20 cellular contexts compared by ENCODE assay signal in the genomic region with DNA sequence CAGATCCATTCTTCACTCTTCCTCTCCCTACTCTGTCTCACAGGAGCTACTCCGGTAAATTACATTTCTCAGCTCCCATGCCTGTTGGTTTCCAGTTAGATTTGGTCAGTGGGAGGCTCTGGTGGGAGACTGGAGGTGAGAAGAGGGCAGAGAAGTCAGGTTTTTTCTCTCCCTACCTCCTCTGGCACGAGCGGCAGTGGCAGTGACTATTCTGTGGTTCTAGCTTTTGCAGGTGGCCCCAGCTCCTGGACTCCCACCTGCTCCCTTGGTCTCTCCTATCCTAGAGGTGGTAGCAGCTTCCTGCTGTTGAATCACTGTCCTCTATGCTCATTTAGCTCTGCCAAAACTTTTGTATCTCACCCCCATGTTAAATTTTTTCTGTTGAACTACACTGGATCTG. TPM values are rescaled to one million over a fixed set of nuclear protein-coding genes. Genes with fewer than 3 reads are reported as not detected.
DNase-seq lines count a peak whose midpoint lies in the region; ATAC-seq and TF ChIP-seq lines count a peak whose summit lies in the region.
"Had no signal": no experiment of that assay in that cellular context is flagged by ENCODE, and none has a peak within 500 bp of the region (broad histone marks: within the 10 kb centered on the region; RNA-seq: fewer than 3 reads in every experiment).

No MANE protein-coding gene starts in this region.

- H3K4me1 Mint-ChIP-seq in activated CD4-positive, alpha-beta memory T cell treated with anti-CD3 and anti-CD28 coated beads for 36 hours (ENCODE audit: low read depth), result peaks cover 24% of the 10 kb centered on the region
- peaks cover 9% of the 10 kb centered on the region for H3K4me1 Mint-ChIP-seq in activated CD4-positive, alpha-beta memory T cell treated with anti-CD3 and anti-CD28 coated beads, Interleukin-2, amount 10 ng/mL, durations not matched to agents 7 days and 5 days
- H3K4me1 Mint-ChIP-seq in natural killer cell (peaks cover 7 to 14% of the 10 kb centered on the region in 2 donors), immature natural killer cell (peaks cover 5 to 6% of the 10 kb centered on the region in 2 donors), mesothelial cell of epicardium (no peaks in the 10 kb centered on the region)
- peaks cover 3 to 8% of the 10 kb centered on the region in 2 donors for H3K4me1 Mint-ChIP-seq in natural killer cell treated with Interleukin-12 subunit alpha and Interleukin-12 subunit beta and Interleukin-15 and Interleukin-18, amount 100 ng/mL, for 72 hours (ENCODE audit: low read depth in 2 of 2)
- H3K4me1 Mint-ChIP-seq: IgD-negative memory B cell had no signal

- no peak for TF ChIP-seq CTCF in natural killer cell (IDR thresholded peaks at IDR 0.05)
- no peak for TF ChIP-seq CTCF in mesothelial cell of epicardium (IDR thresholded peaks at IDR 0.05; ENCODE audit: unreplicated experiment)

- H3K4me3 Mint-ChIP-seq in activated CD4-positive, alpha-beta memory T cell treated with anti-CD3 and anti-CD28 coated beads for 36 hours, result no peak overlapping the region
- no peak overlapping the region for H3K4me3 Mint-ChIP-seq in activated CD4-positive, alpha-beta memory T cell treated with anti-CD3 and anti-CD28 coated beads, Interleukin-2, amount 10 ng/mL, durations not matched to agents 7 days and 5 days
- H3K4me3 Mint-ChIP-seq in natural killer cell (no peak overlapping the region), immature natural killer cell (no peak overlapping the region), mesothelial cell of epicardium (no peak overlapping the region)
- H3K4me3 Mint-ChIP-seq in natural killer cell treated with Interleukin-12 subunit alpha and Interleukin-12 subunit beta and Interleukin-15 and Interleukin-18, amount 100 ng/mL, for 72 hours, result no peak overlapping the region
- H3K4me3 Mint-ChIP-seq: IgD-negative memory B cell had no signal

- DNase-seq in activated CD4-positive, alpha-beta memory T cell treated with anti-CD3 and anti-CD28 coated beads for 36 hours, result no peak
- DNase-seq in activated CD4-positive, alpha-beta memory T cell treated with anti-CD3 and anti-CD28 coated beads, Interleukin-2, amount 10 ng/mL, durations not matched to agents 7 days and 5 days, result no peak
- DNase-seq in natural killer cell (no peak), immature natural killer cell (no peak), mesothelial cell of epicardium (ENCODE audit: low spot score in 2 of 2, unreplicated experiment in 2 of 2) (no peak), HuH-7 (ENCODE audit: low spot score) (no peak)
- DNase-seq in natural killer cell treated with Interleukin-12 subunit alpha and Interleukin-12 subunit beta and Interleukin-15 and Interleukin-18, amount 100 ng/mL, for 72 hours (ENCODE audit: low spot score), result no peak
- DNase-seq: 8988T, MV-4-11, NCI-H1105 treated with DMSO at 0.1 percent for 48 hours, NCI-H2029 treated with DMSO at 0.1 percent for 48 hours, NCI-H226, NCI-H510A treated with DMSO at 0.1 percent for 48 hours, NCI-H748 treated with DMSO at 0.1 percent for 48 hours, SIG-M5 had no signal

- no peaks in the 10 kb centered on the region for H3K9me3 Mint-ChIP-seq in activated CD4-positive, alpha-beta memory T cell treated with anti-CD3 and anti-CD28 coated beads for 36 hours
- no peaks in the 10 kb centered on the region for H3K9me3 Mint-ChIP-seq in activated CD4-positive, alpha-beta memory T cell treated with anti-CD3 and anti-CD28 coated beads, Interleukin-2, amount 10 ng/mL, durations not matched to agents 7 days and 5 days
- H3K9me3 Mint-ChIP-seq in natural killer cell (no peaks in the 10 kb centered on the region), immature natural killer cell (no peaks in the 10 kb centered on the region), mesothelial cell of epicardium (no peaks in the 10 kb centered on the region)
- no peaks in the 10 kb centered on the region for H3K9me3 Mint-ChIP-seq in natural killer cell treated with Interleukin-12 subunit alpha and Interleukin-12 subunit beta and Interleukin-15 and Interleukin-18, amount 100 ng/mL, for 72 hours
- H3K9me3 Mint-ChIP-seq: IgD-negative memory B cell had no signal

- H3K27ac Mint-ChIP-seq in activated CD4-positive, alpha-beta memory T cell treated with anti-CD3 and anti-CD28 coated beads for 36 hours, result peak overlapping the region; percentile 36
- no peak overlapping the region for H3K27ac Mint-ChIP-seq in activated CD4-positive, alpha-beta memory T cell treated with anti-CD3 and anti-CD28 coated beads, Interleukin-2, amount 10 ng/mL, durations not matched to agents 7 days and 5 days
- peak overlapping the region; percentile 29 to 38 for H3K27ac Mint-ChIP-seq in natural killer cell
- no peak overlapping the region for H3K27ac Mint-ChIP-seq in natural killer cell treated with Interleukin-12 subunit alpha and Interleukin-12 subunit beta and Interleukin-15 and Interleukin-18, amount 100 ng/mL, for 72 hours
- H3K27ac Mint-ChIP-seq in immature natural killer cell, result peak overlapping the region in 5 of 6 donors; percentile 36 to 54 (median 44)
- no peak overlapping the region for H3K27ac Mint-ChIP-seq in mesothelial cell of epicardium
- H3K27ac Mint-ChIP-seq: IgD-negative memory B cell had no signal

- no peaks in the 10 kb centered on the region for H3K27me3 Mint-ChIP-seq in activated CD4-positive, alpha-beta memory T cell treated with anti-CD3 and anti-CD28 coated beads for 36 hours
- no peaks in the 10 kb centered on the region for H3K27me3 Mint-ChIP-seq in activated CD4-positive, alpha-beta memory T cell treated with anti-CD3 and anti-CD28 coated beads, Interleukin-2, amount 10 ng/mL, durations not matched to agents 7 days and 5 days
- H3K27me3 Mint-ChIP-seq in natural killer cell (ENCODE audit: low read depth in 2 of 2), result no peaks in the 10 kb centered on the region
- no peaks in the 10 kb centered on the region for H3K27me3 Mint-ChIP-seq in natural killer cell treated with Interleukin-12 subunit alpha and Interleukin-12 subunit beta and Interleukin-15 and Interleukin-18, amount 100 ng/mL, for 72 hours
- peaks cover 1 to 7% (median 2%) of the 10 kb centered on the region in 3 donors for H3K27me3 Mint-ChIP-seq in immature natural killer cell (ENCODE audit: low read depth in 3 of 3)
- no peaks in the 10 kb centered on the region for H3K27me3 Mint-ChIP-seq in mesothelial cell of epicardium (ENCODE audit: low read depth)
- H3K27me3 Mint-ChIP-seq: IgD-negative memory B cell had no signal

- POLR2A ChIA-PET in activated CD4-positive, alpha-beta memory T cell treated with anti-CD3 and anti-CD28 coated beads for 36 hours (lab: Charles Lee), result no interaction called here
- POLR2A ChIA-PET in activated CD4-positive, alpha-beta memory T cell treated with anti-CD3 and anti-CD28 coated beads, Interleukin-2, amount 10 ng/mL, durations not matched to agents 7 days and 5 days (lab: Charles Lee), result interaction anchor here (1.5 kb wide), 1 partner anchor 15 kb away, joined by 5 read pairs; no protein-coding TSS in a partner anchor

- peaks cover 48% of the 10 kb centered on the region for H3K36me3 Mint-ChIP-seq in activated CD4-positive, alpha-beta memory T cell treated with anti-CD3 and anti-CD28 coated beads for 36 hours
- peaks cover 85% of the 10 kb centered on the region for H3K36me3 Mint-ChIP-seq in activated CD4-positive, alpha-beta memory T cell treated with anti-CD3 and anti-CD28 coated beads, Interleukin-2, amount 10 ng/mL, durations not matched to agents 7 days and 5 days (ENCODE audit: low read depth)
- H3K36me3 Mint-ChIP-seq in natural killer cell, result peaks cover 26% of the 10 kb centered on the region
- H3K36me3 Mint-ChIP-seq in natural killer cell treated with Interleukin-12 subunit alpha and Interleukin-12 subunit beta and Interleukin-15 and Interleukin-18, amount 100 ng/mL, for 72 hours, result peaks cover 22% of the 10 kb centered on the region
- peaks cover 34 to 61% (median 49%) of the 10 kb centered on the region in 3 donors for H3K36me3 Mint-ChIP-seq in immature natural killer cell
- peaks cover 4% of the 10 kb centered on the region for H3K36me3 Mint-ChIP-seq in mesothelial cell of epicardium
- H3K36me3 Mint-ChIP-seq: IgD-negative memory B cell had no signal

- intact Hi-C loops in activated CD4-positive, alpha-beta memory T cell treated with anti-CD3 and anti-CD28 coated beads for 36 hours (cut with micrococcal nuclease), result no loop called here
- intact Hi-C loops in natural killer cell (cut with micrococcal nuclease), result no loop called here

- ATAC-seq in natural killer cell, result no peak
- no peak for ATAC-seq in natural killer cell treated with Interleukin-12 subunit alpha and Interleukin-12 subunit beta and Interleukin-15 and Interleukin-18, amount 100 ng/mL, for 72 hours
- no peak for ATAC-seq in HG02973 (IDR thresholded peaks at IDR 0.05; ENCODE audit: unreplicated experiment)

- CTCF ChIA-PET in activated CD4-positive, alpha-beta memory T cell treated with anti-CD3 and anti-CD28 coated beads for 36 hours (lab: Charles Lee), result interaction anchor here (0.7 to 1.1 kb wide), 2 partner anchors 58 to 119 kb away, joined by 3 to 4 read pairs; no protein-coding TSS in a partner anchor
- CTCF ChIA-PET in activated CD4-positive, alpha-beta memory T cell treated with anti-CD3 and anti-CD28 coated beads, Interleukin-2, amount 10 ng/mL, durations not matched to agents 7 days and 5 days (lab: Charles Lee), result interaction anchor here (1.3 kb wide), 1 partner anchor 25 kb away, joined by 4 read pairs; no protein-coding TSS in a partner anchor

RNA-seq across cellular contexts. Expression of a gene that starts 17.9 kb away (rescaled TPM):
- not detected for total RNA-seq in activated CD4-positive, alpha-beta memory T cell treated with anti-CD3 and anti-CD28 coated beads for 36 hours
- total RNA-seq in activated CD4-positive, alpha-beta memory T cell treated with anti-CD3 and anti-CD28 coated beads, Interleukin-2, amount 10 ng/mL, durations not matched to agents 7 days and 5 days, result not detected
- total RNA-seq in natural killer cell (1 to 10 TPM in 1 of 3 donors, not detected in 2; 1.4 TPM), mesothelial cell of epicardium (0.29 to 0.64 TPM (median 0.58 TPM) in 3 replicates)
- total RNA-seq in natural killer cell treated with Interleukin-12 subunit alpha and Interleukin-12 subunit beta and Interleukin-15 and Interleukin-18, amount 100 ng/mL, for 72 hours, result under 1 TPM in 1 of 2 donors, not detected in 1; 0.39 TPM
- polyA plus RNA-seq in immature natural killer cell, result under 1 TPM in 2 of 3 donors, not detected in 1; 0.38 to 0.55 TPM
- total RNA-seq: Daoy, H4, M059J had no signal
- polyA plus RNA-seq: IgD-negative memory B cell had no signal

RNA-seq across cellular contexts. Expression of a gene that starts 57.7 kb away (rescaled TPM):
- 10 to 100 TPM; 50.4 to 57.7 TPM for total RNA-seq in activated CD4-positive, alpha-beta memory T cell treated with anti-CD3 and anti-CD28 coated beads for 36 hours
- 100 to 1,000 TPM; 272 TPM for total RNA-seq in activated CD4-positive, alpha-beta memory T cell treated with anti-CD3 and anti-CD28 coated beads, Interleukin-2, amount 10 ng/mL, durations not matched to agents 7 days and 5 days
- total RNA-seq in natural killer cell (100 to 1,000 TPM; 237 to 279 (median 270) TPM), mesothelial cell of epicardium (10.3 to 13.6 TPM (median 11.0 TPM) in 3 replicates)
- total RNA-seq in natural killer cell treated with Interleukin-12 subunit alpha and Interleukin-12 subunit beta and Interleukin-15 and Interleukin-18, amount 100 ng/mL, for 72 hours, result 10 to 100 TPM; 74.9 to 86.0 TPM
- 100 to 1,000 TPM; 202 to 354 (median 297) TPM for polyA plus RNA-seq in immature natural killer cell

Comparison
In these comparisons a context has a peak if more than half of its experiments do, and no peak if none do; other contexts are left out.
1. H3K27ac Mint-ChIP-seq: peak in activated CD4-positive, alpha-beta memory T cell treated with anti-CD3 and anti-CD28 coated beads for 36 hours (single experiment), natural killer cell (2 of 2) and immature natural killer cell (5 of 6); none in activated CD4-positive, alpha-beta memory T cell treated with anti-CD3 and anti-CD28 coated beads, Interleukin-2, amount 10 ng/mL, durations not matched to agents 7 days and 5 days (single experiment), natural killer cell treated with Interleukin-12 subunit alpha and Interleukin-12 subunit beta and Interleukin-15 and Interleukin-18, amount 100 ng/mL, for 72 hours (0 of 2) and mesothelial cell of epicardium (single experiment).